ENCODE assay signal across 15 cellular contexts in the genomic region with DNA sequence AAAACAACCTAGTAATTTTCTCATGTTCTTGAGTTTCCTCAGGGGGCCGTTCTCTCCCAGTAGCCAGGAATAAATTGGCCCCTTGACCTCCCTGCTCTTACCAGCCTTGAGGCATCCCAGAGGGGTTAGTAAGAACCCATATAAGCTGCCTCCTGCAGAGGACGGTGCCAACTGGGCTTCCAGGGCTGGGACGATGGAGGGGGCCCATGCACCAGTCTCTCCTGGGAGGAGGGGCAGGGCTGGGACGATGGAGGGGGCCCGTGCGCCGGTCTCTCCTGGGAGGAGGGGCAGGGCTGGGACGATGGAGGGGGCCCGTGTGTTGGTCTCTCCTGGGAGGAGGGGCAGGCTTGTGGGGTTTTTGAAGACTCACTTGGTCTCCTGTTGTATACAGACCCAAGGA. TPM values are rescaled to one million over a fixed set of nuclear protein-coding genes. Genes with fewer than 3 reads are reported as not detected.
A peak's percentile ranks its signal among the peaks of the same experiment; 100 is the strongest.
DNase-seq lines count a peak whose midpoint lies in the region; ATAC-seq, FAIRE-seq and TF ChIP-seq lines count a peak whose summit lies in the region.
"Had no signal": no experiment of that assay in that cellular context is flagged by ENCODE, and none has a peak within 500 bp of the region (broad histone marks: within the 10 kb centered on the region; RNA-seq: fewer than 3 reads in every experiment).

No MANE protein-coding gene starts in this region.

- CTCF ChIA-PET in WTC11 (lab: Charles Lee) = interaction anchor here (1.0 to 17.1 kb wide), 3 partner anchors 8 to 264 kb away, joined by 3 to 195 read pairs (median 3); partner anchors contain the start of gene LINGO1

- DNase-seq in H7 = peak; percentile 47
- DNase-seq in WTC11 (ENCODE audit: low spot score) = no peak
- DNase-seq in nephron progenitor cell = no peak
- DNase-seq in activated CD4-positive, CD25-positive, alpha-beta regulatory T cell treated with anti-CD3 and anti-CD28 coated beads, Interleukin-2, amount 50 U/mL, for 72 hours = no peak
- DNase-seq in OCI-M2 (lab: John Stamatoyannopoulos, UW; ENCODE audit: unreplicated experiment) = no peak
- no peak for DNase-seq in activated gamma-delta T cell (lab: John Stamatoyannopoulos, UW)
- no peak for DNase-seq in D721Med (ENCODE audit: insufficient read length, low spot score)
- DNase-seq: BE2C, DMS 273 treated with DMSO at 0.1 percent for 48 hours, GOT3, HFFc6 had no signal

- H3K9me3 Mint-ChIP-seq in WTC11 = no peaks in the 10 kb centered on the region
- no peaks in the 10 kb centered on the region for H3K9me3 Mint-ChIP-seq in nephron progenitor cell
- H3K9me3 Mint-ChIP-seq: HFFc6 had no signal

- H3K27ac Mint-ChIP-seq in WTC11 = no peak overlapping the region
- H3K27ac Mint-ChIP-seq in nephron progenitor cell = peak overlapping the region; percentile 75
- H3K27ac Mint-ChIP-seq: HFFc6 had no signal

- H3K27me3 ChIP-seq in BLaER1 = no peaks in the 10 kb centered on the region
- H3K27me3 ChIP-seq in H7 (ENCODE audit: control insufficient read depth, insufficient read depth, low read length) = no peaks in the 10 kb centered on the region
- H3K27me3 ChIP-seq: BE2C had no signal

- no peaks in the 10 kb centered on the region for H3K36me3 ChIP-seq in BLaER1
- H3K36me3 ChIP-seq in H7 (replicated peaks; ENCODE audit: control insufficient read depth, insufficient read depth, low read length) = no peaks in the 10 kb centered on the region
- H3K36me3 ChIP-seq: BE2C had no signal

- H3K36me3 Mint-ChIP-seq in WTC11 = peaks cover 14% of the 10 kb centered on the region
- H3K36me3 Mint-ChIP-seq in nephron progenitor cell (ENCODE audit: low read depth) = peaks cover 15% of the 10 kb centered on the region

- H3K4me2 ChIP-seq in BLaER1 = peak overlapping the region; percentile 57

- H3K4me3 ChIP-seq in BLaER1 = no peak overlapping the region
- no peak overlapping the region for H3K4me3 ChIP-seq in H7 (ENCODE audit: insufficient read depth, low read depth, low read length)
- H3K4me3 ChIP-seq: HAP-1 had no signal

- no peaks in the 10 kb centered on the region for H3K9me3 ChIP-seq in BLaER1
- H3K9me3 ChIP-seq: BE2C, HAP-1 had no signal

- peak overlapping the region; percentile 28; the same call in 1 of the 2 replicates for H3K9ac ChIP-seq in BLaER1

- peaks cover 35% of the 10 kb centered on the region for H3K4me1 Mint-ChIP-seq in WTC11
- peaks cover 66% of the 10 kb centered on the region for H3K4me1 Mint-ChIP-seq in nephron progenitor cell

- H3K27ac ChIP-seq in BLaER1 = peak overlapping the region; percentile 62; the same call in 1 of the 2 replicates
- H3K27ac ChIP-seq: HL-60 had no signal

- H3K4me1 ChIP-seq in BLaER1 = peaks cover 72% of the 10 kb centered on the region

- POLR2A ChIA-PET in WTC11 (lab: Charles Lee) = no interaction called here

- peak; percentile 3; the same call in 1 of the 2 replicates for ATAC-seq in WTC11

- TF ChIP-seq CTCF in WTC11 (IDR thresholded peaks at IDR 0.05) (no peak), nephron progenitor cell (IDR thresholded peaks at IDR 0.05) (no peak), D721Med (IDR thresholded peaks at IDR 0.05; ENCODE audit: insufficient read depth, missing control alignments) (no peak)

- H3K4me3 Mint-ChIP-seq in WTC11 (no peak overlapping the region), nephron progenitor cell (no peak overlapping the region)
- H3K4me3 Mint-ChIP-seq: HFFc6 had no signal

- H4K20me1 ChIP-seq in BLaER1 = no peaks in the 10 kb centered on the region

- FAIRE-seq in D721Med (lab: Jason Lieb, UNC) = no peak
- FAIRE-seq: A204.1 had no signal

- H3K27me3 Mint-ChIP-seq in WTC11 (ENCODE audit: low read depth) (no peaks in the 10 kb centered on the region), nephron progenitor cell (ENCODE audit: low read depth, poor library complexity) (no peaks in the 10 kb centered on the region)

TF ChIP-seq in WTC11, 78 proteins besides CTCF, POLR2A, EP300 and RAD21:
- TF ChIP-seq SMAD3 (CRISPR knock-in tag; IDR thresholded peaks at IDR 0.05; ENCODE audit: borderline replicate concordance) (no peak), NFYB (CRISPR knock-in tag; conservative IDR thresholded peaks at IDR 0.05; ENCODE audit: low read depth) (no peak), SP1 (CRISPR knock-in tag; conservative IDR thresholded peaks at IDR 0.05) (no peak), MXD4 (CRISPR knock-in tag; IDR thresholded peaks at IDR 0.05; ENCODE audit: borderline replicate concordance) (no peak), AR (CRISPR knock-in tag; IDR thresholded peaks at IDR 0.05) (no peak), SOX15 (CRISPR knock-in tag; IDR thresholded peaks at IDR 0.05) (no peak)
- TF ChIP-seq, protein P1, sequence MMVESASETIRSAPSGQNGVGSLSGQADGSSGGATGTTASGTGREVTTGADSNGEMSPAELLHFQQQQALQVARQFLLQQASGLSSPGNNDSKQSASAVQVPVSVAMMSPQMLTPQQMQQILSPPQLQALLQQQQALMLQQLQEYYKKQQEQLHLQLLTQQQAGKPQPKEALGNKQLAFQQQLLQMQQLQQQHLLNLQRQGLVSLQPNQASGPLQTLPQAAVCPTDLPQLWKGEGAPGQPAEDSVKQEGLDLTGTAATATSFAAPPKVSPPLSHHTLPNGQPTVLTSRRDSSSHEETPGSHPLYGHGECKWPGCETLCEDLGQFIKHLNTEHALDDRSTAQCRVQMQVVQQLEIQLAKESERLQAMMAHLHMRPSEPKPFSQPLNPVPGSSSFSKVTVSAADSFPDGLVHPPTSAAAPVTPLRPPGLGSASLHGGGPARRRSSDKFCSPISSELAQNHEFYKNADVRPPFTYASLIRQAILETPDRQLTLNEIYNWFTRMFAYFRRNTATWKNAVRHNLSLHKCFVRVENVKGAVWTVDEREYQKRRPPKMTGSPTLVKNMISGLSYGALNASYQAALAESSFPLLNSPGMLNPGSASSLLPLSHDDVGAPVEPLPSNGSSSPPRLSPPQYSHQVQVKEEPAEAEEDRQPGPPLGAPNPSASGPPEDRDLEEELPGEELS (CRISPR knock-in tag; IDR thresholded peaks at IDR 0.05) = no peak
- TF ChIP-seq, protein P2, sequence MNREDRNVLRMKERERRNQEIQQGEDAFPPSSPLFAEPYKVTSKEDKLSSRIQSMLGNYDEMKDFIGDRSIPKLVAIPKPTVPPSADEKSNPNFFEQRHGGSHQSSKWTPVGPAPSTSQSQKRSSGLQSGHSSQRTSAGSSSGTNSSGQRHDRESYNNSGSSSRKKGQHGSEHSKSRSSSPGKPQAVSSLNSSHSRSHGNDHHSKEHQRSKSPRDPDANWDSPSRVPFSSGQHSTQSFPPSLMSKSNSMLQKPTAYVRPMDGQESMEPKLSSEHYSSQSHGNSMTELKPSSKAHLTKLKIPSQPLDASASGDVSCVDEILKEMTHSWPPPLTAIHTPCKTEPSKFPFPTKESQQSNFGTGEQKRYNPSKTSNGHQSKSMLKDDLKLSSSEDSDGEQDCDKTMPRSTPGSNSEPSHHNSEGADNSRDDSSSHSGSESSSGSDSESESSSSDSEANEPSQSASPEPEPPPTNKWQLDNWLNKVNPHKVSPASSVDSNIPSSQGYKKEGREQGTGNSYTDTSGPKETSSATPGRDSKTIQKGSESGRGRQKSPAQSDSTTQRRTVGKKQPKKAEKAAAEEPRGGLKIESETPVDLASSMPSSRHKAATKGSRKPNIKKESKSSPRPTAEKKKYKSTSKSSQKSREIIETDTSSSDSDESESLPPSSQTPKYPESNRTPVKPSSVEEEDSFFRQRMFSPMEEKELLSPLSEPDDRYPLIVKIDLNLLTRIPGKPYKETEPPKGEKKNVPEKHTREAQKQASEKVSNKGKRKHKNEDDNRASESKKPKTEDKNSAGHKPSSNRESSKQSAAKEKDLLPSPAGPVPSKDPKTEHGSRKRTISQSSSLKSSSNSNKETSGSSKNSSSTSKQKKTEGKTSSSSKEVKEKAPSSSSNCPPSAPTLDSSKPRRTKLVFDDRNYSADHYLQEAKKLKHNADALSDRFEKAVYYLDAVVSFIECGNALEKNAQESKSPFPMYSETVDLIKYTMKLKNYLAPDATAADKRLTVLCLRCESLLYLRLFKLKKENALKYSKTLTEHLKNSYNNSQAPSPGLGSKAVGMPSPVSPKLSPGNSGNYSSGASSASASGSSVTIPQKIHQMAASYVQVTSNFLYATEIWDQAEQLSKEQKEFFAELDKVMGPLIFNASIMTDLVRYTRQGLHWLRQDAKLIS (CRISPR knock-in tag; IDR thresholded peaks at IDR 0.05; ENCODE audit: borderline replicate concordance) = no peak

RNA-seq across cellular contexts. Expression of gene LINGO1, which starts 22.0 kb away (rescaled TPM):
- 10.6 and 11.9 TPM in 2 replicates for total RNA-seq in H7 (2014; rRNA removed; shearing (Covaris generic))
- total RNA-seq in WTC11 (2021) = 51.3 to 60.5 TPM (median 58.9 TPM) in 3 replicates
